ENCODE assay signal across 1 cellular context in genomic region chr1:30747028-30748008, GRCh38.
TF ChIP-seq lines count a peak whose summit lies in the region.

No MANE protein-coding gene starts in this region.

TF ChIP-seq in HEK293, 187 proteins besides CTCF, POLR2A, EP300 and RAD21 (continued from another document and continues in another):
- TF ChIP-seq, protein P1, sequence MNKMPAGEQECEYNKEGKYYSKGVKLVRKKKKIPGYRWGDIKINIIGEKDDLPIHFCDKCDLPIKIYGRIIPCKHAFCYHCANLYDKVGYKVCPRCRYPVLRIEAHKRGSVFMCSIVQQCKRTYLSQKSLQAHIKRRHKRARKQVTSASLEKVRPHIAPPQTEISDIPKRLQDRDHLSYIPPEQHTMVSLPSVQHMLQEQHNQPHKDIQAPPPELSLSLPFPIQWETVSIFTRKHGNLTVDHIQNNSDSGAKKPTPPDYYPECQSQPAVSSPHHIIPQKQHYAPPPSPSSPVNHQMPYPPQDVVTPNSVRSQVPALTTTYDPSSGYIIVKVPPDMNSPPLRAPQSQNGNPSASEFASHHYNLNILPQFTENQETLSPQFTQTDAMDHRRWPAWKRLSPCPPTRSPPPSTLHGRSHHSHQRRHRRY (tag by site-specific recombination; IDR thresholded peaks at IDR 0.05), result no peak
- TF ChIP-seq ZNF514 (tag by site-specific recombination; IDR thresholded peaks at IDR 0.05), result no peak
- no peak for TF ChIP-seq ZNF214 (tag by site-specific recombination; IDR thresholded peaks at IDR 0.05; ENCODE audit: borderline replicate concordance)
- 0 out of 2 replicates have a peak, but pooled peaks have one; percentile 13 for TF ChIP-seq ZNF157 (tag by site-specific recombination; IDR thresholded peaks at IDR 0.05)
- TF ChIP-seq, protein P2, sequence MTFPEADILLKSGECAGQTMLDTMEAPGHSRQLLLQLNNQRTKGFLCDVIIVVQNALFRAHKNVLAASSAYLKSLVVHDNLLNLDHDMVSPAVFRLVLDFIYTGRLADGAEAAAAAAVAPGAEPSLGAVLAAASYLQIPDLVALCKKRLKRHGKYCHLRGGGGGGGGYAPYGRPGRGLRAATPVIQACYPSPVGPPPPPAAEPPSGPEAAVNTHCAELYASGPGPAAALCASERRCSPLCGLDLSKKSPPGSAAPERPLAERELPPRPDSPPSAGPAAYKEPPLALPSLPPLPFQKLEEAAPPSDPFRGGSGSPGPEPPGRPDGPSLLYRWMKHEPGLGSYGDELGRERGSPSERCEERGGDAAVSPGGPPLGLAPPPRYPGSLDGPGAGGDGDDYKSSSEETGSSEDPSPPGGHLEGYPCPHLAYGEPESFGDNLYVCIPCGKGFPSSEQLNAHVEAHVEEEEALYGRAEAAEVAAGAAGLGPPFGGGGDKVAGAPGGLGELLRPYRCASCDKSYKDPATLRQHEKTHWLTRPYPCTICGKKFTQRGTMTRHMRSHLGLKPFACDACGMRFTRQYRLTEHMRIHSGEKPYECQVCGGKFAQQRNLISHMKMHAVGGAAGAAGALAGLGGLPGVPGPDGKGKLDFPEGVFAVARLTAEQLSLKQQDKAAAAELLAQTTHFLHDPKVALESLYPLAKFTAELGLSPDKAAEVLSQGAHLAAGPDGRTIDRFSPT (tag by site-specific recombination; IDR thresholded peaks at IDR 0.05), result no peak
- no peak for TF ChIP-seq ZNF341 (tag by site-specific recombination; IDR thresholded peaks at IDR 0.05; ENCODE audit: low read depth)
- TF ChIP-seq ZNF837 (tag by site-specific recombination; IDR thresholded peaks at IDR 0.05), result no peak
- 0 out of 2 replicates have a peak, but pooled peaks have one; percentile 1 for TF ChIP-seq ZBTB48 (tag by site-specific recombination; IDR thresholded peaks at IDR 0.05)
- TF ChIP-seq BCL11A (tag by site-specific recombination; IDR thresholded peaks at IDR 0.05; ENCODE audit: low read depth), result no peak
- TF ChIP-seq ZNF2 (tag by site-specific recombination; IDR thresholded peaks at IDR 0.05), result no peak
- TF ChIP-seq, protein P3, sequence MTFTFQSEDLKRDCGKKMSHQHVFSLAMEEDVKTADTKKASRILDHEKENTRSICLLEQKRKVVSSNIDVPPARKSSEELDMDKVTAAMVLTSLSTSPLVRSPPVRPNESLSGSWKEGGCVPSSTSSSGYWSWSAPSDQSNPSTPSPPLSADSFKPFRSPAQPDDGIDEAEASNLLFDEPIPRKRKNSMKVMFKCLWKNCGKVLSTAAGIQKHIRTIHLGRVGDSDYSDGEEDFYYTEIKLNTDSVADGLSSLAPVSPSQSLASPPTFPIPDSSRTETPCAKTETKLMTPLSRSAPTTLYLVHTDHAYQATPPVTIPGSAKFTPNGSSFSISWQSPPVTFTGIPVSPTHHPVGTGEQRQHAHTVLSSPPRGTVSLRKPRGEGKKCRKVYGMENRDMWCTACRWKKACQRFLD (tag by site-specific recombination; IDR thresholded peaks at IDR 0.05), result no peak
- TF ChIP-seq ZFP37 (tag by site-specific recombination; IDR thresholded peaks at IDR 0.05), result no peak
- peak; percentile 99 for TF ChIP-seq SCRT2 (tag by site-specific recombination; IDR thresholded peaks at IDR 0.05)
- TF ChIP-seq, protein P4, sequence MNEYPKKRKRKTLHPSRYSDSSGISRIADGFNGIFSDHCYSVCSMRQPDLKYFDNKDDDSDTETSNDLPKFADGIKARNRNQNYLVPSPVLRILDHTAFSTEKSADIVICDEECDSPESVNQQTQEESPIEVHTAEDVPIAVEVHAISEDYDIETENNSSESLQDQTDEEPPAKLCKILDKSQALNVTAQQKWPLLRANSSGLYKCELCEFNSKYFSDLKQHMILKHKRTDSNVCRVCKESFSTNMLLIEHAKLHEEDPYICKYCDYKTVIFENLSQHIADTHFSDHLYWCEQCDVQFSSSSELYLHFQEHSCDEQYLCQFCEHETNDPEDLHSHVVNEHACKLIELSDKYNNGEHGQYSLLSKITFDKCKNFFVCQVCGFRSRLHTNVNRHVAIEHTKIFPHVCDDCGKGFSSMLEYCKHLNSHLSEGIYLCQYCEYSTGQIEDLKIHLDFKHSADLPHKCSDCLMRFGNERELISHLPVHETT (tag by site-specific recombination; IDR thresholded peaks at IDR 0.05), result no peak
- TF ChIP-seq ZNF701 (tag by site-specific recombination; IDR thresholded peaks at IDR 0.05), result no peak
- no peak for TF ChIP-seq ZNF155 (tag by site-specific recombination; IDR thresholded peaks at IDR 0.05)
- no peak for TF ChIP-seq MYNN (tag by site-specific recombination; IDR thresholded peaks at IDR 0.05; ENCODE audit: borderline replicate concordance)
- no peak for TF ChIP-seq HOXD13 (CRISPR knock-in tag; IDR thresholded peaks at IDR 0.05; ENCODE audit: borderline replicate concordance)
- TF ChIP-seq ZNF76 (tag by site-specific recombination; IDR thresholded peaks at IDR 0.05; ENCODE audit: borderline replicate concordance, low read depth), result no peak
- TF ChIP-seq ZNF791 (tag by site-specific recombination; IDR thresholded peaks at IDR 0.05), result 0 out of 2 replicates have a peak, but pooled peaks have one; percentile 8
- no peak for TF ChIP-seq ZNF335 (tag by site-specific recombination; conservative IDR thresholded peaks at IDR 0.05)
- TF ChIP-seq ZNF768 (tag by site-specific recombination; IDR thresholded peaks at IDR 0.05), result no peak
- TF ChIP-seq, protein P5, sequence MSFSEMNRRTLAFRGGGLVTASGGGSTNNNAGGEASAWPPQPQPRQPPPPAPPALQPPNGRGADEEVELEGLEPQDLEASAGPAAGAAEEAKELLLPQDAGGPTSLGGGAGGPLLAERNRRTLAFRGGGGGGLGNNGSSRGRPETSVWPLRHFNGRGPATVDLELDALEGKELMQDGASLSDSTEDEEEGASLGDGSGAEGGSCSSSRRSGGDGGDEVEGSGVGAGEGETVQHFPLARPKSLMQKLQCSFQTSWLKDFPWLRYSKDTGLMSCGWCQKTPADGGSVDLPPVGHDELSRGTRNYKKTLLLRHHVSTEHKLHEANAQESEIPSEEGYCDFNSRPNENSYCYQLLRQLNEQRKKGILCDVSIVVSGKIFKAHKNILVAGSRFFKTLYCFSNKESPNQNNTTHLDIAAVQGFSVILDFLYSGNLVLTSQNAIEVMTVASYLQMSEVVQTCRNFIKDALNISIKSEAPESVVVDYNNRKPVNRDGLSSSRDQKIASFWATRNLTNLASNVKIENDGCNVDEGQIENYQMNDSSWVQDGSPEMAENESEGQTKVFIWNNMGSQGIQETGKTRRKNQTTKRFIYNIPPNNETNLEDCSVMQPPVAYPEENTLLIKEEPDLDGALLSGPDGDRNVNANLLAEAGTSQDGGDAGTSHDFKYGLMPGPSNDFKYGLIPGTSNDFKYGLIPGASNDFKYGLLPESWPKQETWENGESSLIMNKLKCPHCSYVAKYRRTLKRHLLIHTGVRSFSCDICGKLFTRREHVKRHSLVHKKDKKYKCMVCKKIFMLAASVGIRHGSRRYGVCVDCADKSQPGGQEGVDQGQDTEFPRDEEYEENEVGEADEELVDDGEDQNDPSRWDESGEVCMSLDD (tag by site-specific recombination; IDR thresholded peaks at IDR 0.05), result no peak
- TF ChIP-seq ZBTB26 (tag by site-specific recombination; optimal IDR thresholded peaks at IDR 0.05), result no peak
- TF ChIP-seq ZNF692 (tag by site-specific recombination; IDR thresholded peaks at IDR 0.05), result no peak
- TF ChIP-seq, protein P6, sequence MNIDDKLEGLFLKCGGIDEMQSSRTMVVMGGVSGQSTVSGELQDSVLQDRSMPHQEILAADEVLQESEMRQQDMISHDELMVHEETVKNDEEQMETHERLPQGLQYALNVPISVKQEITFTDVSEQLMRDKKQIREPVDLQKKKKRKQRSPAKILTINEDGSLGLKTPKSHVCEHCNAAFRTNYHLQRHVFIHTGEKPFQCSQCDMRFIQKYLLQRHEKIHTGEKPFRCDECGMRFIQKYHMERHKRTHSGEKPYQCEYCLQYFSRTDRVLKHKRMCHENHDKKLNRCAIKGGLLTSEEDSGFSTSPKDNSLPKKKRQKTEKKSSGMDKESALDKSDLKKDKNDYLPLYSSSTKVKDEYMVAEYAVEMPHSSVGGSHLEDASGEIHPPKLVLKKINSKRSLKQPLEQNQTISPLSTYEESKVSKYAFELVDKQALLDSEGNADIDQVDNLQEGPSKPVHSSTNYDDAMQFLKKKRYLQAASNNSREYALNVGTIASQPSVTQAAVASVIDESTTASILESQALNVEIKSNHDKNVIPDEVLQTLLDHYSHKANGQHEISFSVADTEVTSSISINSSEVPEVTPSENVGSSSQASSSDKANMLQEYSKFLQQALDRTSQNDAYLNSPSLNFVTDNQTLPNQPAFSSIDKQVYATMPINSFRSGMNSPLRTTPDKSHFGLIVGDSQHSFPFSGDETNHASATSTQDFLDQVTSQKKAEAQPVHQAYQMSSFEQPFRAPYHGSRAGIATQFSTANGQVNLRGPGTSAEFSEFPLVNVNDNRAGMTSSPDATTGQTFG (tag by site-specific recombination; IDR thresholded peaks at IDR 0.05; ENCODE audit: borderline replicate concordance), result no peak
- no peak for TF ChIP-seq ZFHX2 (tag by site-specific recombination; conservative IDR thresholded peaks at IDR 0.05)
- TF ChIP-seq ZBTB21 (tag by site-specific recombination; IDR thresholded peaks at IDR 0.05), result no peak
- TF ChIP-seq ZNF624 (tag by site-specific recombination; IDR thresholded peaks at IDR 0.05), result no peak
- no peak for TF ChIP-seq ZNF366 (tag by site-specific recombination; conservative IDR thresholded peaks at IDR 0.05)
- no peak for TF ChIP-seq ZNF776 (tag by site-specific recombination; IDR thresholded peaks at IDR 0.05; ENCODE audit: borderline replicate concordance)
- TF ChIP-seq, protein P7, sequence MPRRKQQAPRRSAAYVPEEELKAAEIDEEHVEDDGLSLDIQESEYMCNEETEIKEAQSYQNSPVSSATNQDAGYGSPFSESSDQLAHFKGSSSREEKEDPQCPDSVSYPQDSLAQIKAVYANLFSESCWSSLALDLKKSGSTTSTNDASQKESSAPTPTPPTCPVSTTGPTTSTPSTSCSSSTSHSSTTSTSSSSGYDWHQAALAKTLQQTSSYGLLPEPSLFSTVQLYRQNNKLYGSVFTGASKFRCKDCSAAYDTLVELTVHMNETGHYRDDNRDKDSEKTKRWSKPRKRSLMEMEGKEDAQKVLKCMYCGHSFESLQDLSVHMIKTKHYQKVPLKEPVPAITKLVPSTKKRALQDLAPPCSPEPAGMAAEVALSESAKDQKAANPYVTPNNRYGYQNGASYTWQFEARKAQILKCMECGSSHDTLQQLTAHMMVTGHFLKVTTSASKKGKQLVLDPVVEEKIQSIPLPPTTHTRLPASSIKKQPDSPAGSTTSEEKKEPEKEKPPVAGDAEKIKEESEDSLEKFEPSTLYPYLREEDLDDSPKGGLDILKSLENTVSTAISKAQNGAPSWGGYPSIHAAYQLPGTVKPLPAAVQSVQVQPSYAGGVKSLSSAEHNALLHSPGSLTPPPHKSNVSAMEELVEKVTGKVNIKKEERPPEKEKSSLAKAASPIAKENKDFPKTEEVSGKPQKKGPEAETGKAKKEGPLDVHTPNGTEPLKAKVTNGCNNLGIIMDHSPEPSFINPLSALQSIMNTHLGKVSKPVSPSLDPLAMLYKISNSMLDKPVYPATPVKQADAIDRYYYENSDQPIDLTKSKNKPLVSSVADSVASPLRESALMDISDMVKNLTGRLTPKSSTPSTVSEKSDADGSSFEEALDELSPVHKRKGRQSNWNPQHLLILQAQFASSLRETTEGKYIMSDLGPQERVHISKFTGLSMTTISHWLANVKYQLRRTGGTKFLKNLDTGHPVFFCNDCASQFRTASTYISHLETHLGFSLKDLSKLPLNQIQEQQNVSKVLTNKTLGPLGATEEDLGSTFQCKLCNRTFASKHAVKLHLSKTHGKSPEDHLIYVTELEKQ (tag by site-specific recombination; IDR thresholded peaks at IDR 0.05; ENCODE audit: borderline replicate concordance), result no peak
- no peak for TF ChIP-seq ZNF664 (tag by site-specific recombination; IDR thresholded peaks at IDR 0.05)
- TF ChIP-seq SETDB1 (IDR thresholded peaks at IDR 0.05; ENCODE audit: insufficient read length, low read length), result no peak
- no peak for TF ChIP-seq PRDM10 (tag by site-specific recombination; IDR thresholded peaks at IDR 0.05)
